In genomic region chr14:20388159-20388558, GRCh38 we compare ENCODE assay signal across 1 cellular context.
TF ChIP-seq lines count a peak whose summit lies in the region.

No MANE protein-coding gene starts in this region.

TF ChIP-seq in GM23338, 12 proteins besides CTCF, POLR2A, EP300 and RAD21 (continued from another document):
- TF ChIP-seq, protein P1, sequence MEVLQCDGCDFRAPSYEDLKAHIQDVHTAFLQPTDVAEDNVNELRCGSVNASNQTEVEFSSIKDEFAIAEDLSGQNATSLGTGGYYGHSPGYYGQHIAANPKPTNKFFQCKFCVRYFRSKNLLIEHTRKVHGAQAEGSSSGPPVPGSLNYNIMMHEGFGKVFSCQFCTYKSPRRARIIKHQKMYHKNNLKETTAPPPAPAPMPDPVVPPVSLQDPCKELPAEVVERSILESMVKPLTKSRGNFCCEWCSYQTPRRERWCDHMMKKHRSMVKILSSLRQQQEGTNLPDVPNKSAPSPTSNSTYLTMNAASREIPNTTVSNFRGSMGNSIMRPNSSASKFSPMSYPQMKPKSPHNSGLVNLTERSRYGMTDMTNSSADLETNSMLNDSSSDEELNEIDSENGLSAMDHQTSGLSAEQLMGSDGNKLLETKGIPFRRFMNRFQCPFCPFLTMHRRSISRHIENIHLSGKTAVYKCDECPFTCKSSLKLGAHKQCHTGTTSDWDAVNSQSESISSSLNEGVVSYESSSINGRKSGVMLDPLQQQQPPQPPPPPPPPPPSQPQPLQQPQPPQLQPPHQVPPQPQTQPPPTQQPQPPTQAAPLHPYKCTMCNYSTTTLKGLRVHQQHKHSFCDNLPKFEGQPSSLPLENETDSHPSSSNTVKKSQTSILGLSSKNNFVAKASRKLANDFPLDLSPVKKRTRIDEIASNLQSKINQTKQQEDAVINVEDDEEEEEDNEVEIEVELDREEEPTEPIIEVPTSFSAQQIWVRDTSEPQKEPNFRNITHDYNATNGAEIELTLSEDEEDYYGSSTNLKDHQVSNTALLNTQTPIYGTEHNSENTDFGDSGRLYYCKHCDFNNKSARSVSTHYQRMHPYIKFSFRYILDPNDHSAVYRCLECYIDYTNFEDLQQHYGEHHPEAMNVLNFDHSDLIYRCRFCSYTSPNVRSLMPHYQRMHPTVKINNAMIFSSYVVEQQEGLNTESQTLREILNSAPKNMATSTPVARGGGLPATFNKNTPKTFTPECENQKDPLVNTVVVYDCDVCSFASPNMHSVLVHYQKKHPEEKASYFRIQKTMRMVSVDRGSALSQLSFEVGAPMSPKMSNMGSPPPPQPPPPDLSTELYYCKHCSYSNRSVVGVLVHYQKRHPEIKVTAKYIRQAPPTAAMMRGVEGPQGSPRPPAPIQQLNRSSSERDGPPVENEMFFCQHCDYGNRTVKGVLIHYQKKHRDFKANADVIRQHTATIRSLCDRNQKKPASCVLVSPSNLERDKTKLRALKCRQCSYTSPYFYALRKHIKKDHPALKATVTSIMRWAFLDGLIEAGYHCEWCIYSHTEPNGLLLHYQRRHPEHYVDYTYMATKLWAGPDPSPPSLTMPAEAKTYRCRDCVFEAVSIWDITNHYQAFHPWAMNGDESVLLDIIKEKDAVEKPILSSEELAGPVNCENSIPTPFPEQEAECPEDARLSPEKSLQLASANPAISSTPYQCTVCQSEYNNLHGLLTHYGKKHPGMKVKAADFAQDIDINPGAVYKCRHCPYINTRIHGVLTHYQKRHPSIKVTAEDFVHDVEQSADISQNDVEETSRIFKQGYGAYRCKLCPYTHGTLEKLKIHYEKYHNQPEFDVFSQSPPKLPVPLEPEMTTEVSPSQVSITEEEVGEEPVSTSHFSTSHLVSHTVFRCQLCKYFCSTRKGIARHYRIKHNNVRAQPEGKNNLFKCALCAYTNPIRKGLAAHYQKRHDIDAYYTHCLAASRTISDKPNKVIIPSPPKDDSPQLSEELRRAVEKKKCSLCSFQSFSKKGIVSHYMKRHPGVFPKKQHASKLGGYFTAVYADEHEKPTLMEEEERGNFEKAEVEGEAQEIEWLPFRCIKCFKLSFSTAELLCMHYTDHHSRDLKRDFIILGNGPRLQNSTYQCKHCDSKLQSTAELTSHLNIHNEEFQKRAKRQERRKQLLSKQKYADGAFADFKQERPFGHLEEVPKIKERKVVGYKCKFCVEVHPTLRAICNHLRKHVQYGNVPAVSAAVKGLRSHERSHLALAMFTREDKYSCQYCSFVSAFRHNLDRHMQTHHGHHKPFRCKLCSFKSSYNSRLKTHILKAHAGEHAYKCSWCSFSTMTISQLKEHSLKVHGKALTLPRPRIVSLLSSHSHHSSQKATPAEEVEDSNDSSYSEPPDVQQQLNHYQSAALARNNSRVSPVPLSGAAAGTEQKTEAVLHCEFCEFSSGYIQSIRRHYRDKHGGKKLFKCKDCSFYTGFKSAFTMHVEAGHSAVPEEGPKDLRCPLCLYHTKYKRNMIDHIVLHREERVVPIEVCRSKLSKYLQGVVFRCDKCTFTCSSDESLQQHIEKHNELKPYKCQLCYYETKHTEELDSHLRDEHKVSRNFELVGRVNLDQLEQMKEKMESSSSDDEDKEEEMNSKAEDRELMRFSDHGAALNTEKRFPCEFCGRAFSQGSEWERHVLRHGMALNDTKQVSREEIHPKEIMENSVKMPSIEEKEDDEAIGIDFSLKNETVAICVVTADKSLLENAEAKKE (CRISPR knock-in tag; IDR thresholded peaks at IDR 0.05) = no peak
- TF ChIP-seq, protein P2, sequence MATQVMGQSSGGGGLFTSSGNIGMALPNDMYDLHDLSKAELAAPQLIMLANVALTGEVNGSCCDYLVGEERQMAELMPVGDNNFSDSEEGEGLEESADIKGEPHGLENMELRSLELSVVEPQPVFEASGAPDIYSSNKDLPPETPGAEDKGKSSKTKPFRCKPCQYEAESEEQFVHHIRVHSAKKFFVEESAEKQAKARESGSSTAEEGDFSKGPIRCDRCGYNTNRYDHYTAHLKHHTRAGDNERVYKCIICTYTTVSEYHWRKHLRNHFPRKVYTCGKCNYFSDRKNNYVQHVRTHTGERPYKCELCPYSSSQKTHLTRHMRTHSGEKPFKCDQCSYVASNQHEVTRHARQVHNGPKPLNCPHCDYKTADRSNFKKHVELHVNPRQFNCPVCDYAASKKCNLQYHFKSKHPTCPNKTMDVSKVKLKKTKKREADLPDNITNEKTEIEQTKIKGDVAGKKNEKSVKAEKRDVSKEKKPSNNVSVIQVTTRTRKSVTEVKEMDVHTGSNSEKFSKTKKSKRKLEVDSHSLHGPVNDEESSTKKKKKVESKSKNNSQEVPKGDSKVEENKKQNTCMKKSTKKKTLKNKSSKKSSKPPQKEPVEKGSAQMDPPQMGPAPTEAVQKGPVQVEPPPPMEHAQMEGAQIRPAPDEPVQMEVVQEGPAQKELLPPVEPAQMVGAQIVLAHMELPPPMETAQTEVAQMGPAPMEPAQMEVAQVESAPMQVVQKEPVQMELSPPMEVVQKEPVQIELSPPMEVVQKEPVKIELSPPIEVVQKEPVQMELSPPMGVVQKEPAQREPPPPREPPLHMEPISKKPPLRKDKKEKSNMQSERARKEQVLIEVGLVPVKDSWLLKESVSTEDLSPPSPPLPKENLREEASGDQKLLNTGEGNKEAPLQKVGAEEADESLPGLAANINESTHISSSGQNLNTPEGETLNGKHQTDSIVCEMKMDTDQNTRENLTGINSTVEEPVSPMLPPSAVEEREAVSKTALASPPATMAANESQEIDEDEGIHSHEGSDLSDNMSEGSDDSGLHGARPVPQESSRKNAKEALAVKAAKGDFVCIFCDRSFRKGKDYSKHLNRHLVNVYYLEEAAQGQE (IDR thresholded peaks at IDR 0.05; ENCODE audit: unreplicated experiment) = no peak
- TF ChIP-seq JUNB (IDR thresholded peaks at IDR 0.05; ENCODE audit: unreplicated experiment) (no peak), STAT1 (IDR thresholded peaks at IDR 0.05; ENCODE audit: unreplicated experiment) (no peak), ZNF331 (CRISPR knock-in tag; IDR thresholded peaks at IDR 0.05; ENCODE audit: low read depth) (no peak), ZNF114 (CRISPR knock-in tag; IDR thresholded peaks at IDR 0.05) (no peak)
